8 cellular contexts compared by ENCODE assay signal in genomic region chr6:132511836-132512230, GRCh38. TPM values are rescaled to one million over a fixed set of nuclear protein-coding genes. Genes with fewer than 3 reads are reported as not detected.
DNase-seq lines count a peak whose midpoint lies in the region; ATAC-seq and TF ChIP-seq lines count a peak whose summit lies in the region.

No MANE protein-coding gene starts in this region.

- POLR2A ChIA-PET in PC-9 (lab: Charles Lee; ENCODE audit: unreplicated experiment) = no interaction called here

- peaks cover 11% of the 10 kb centered on the region; the same call in 1 of the 2 replicates for H3F3A ChIP-seq in PC-9 (ENCODE audit: insufficient read depth, low read depth)

- no peak overlapping the region for H3K9ac ChIP-seq in fibroblast of lung (ENCODE audit: insufficient read depth, low read length)

- H3K4me3 ChIP-seq in PC-9 = peak overlapping the region; percentile 71
- peak overlapping the region; percentile 79 to 92 (median 89) for H3K4me3 ChIP-seq in fibroblast of lung (replicated peaks in 1 of 4; ENCODE audit: control extremely low read depth in 1 of 4, insufficient read depth in 1 of 4, low read depth in 3 of 4, low read length in 4 of 4)
- H3K4me3 ChIP-seq in skeletal muscle cell (ENCODE audit: low read depth, low read length) = peak overlapping the region; percentile 83

- peak; percentile 30 for ATAC-seq in GM19438 (IDR thresholded peaks at IDR 0.05; ENCODE audit: low read depth, unreplicated experiment)
- ATAC-seq in GM18517 (IDR thresholded peaks at IDR 0.05; ENCODE audit: unreplicated experiment) = no peak

- no peaks in the 10 kb centered on the region for H3K9me3 ChIP-seq in PC-9 (ENCODE audit: insufficient read depth, low read depth)
- no peaks in the 10 kb centered on the region for H3K9me3 ChIP-seq in fibroblast of lung (ENCODE audit: control insufficient read depth, insufficient read depth, low read depth, low read length)

- peak overlapping the region; percentile 63 for H3K27ac ChIP-seq in PC-9
- H3K27ac ChIP-seq in fibroblast of lung (ENCODE audit: insufficient read depth, low read length) = peak overlapping the region; percentile 61

- H3K27me3 ChIP-seq in PC-9 (ENCODE audit: insufficient read depth, low read depth) (no peaks in the 10 kb centered on the region), fibroblast of lung (ENCODE audit: control insufficient read depth, insufficient read depth, low read length) (peaks cover 4% of the 10 kb centered on the region)

- DNase-seq in PC-9 = no peak
- DNase-seq in fibroblast of lung (ENCODE audit: low read depth in 2 of 2) = no peak
- no peak for DNase-seq in skeletal muscle cell (ENCODE audit: low read depth)
- no peak for DNase-seq in GM10266 (ENCODE audit: extremely low spot score)
- DNase-seq in activated CD4-positive, alpha-beta T cell treated with anti-CD3 and anti-CD28 coated beads, Interleukin-2, amount 50 U/mL, for 4 hours = no peak
- no peak for DNase-seq in AG20443 (ENCODE audit: low spot score)

- peaks cover 28% of the 10 kb centered on the region for H3K4me1 ChIP-seq in PC-9 (replicated peaks; ENCODE audit: insufficient read depth)
- H3K4me1 ChIP-seq in fibroblast of lung (ENCODE audit: control insufficient read depth, extremely low read depth, insufficient read depth, low read length) = no peaks in the 10 kb centered on the region

- H3K4me2 ChIP-seq in PC-9 (peak overlapping the region; percentile 88), fibroblast of lung (ENCODE audit: extremely low read depth, insufficient read depth, low read length) (peak overlapping the region; percentile 93)

- intact Hi-C loops in PC-9 (cut with micrococcal nuclease; ENCODE audit: unreplicated experiment) = loop anchor here (2.0 to 5.0 kb wide), 4 partner anchors 155 to 557 kb away; partner anchors contain the start of genes RPS12 and SLC18B1

- CTCF ChIA-PET in PC-9 (lab: Charles Lee) = interaction anchor here (1.3 kb wide), 1 partner anchor 232 kb away, joined by 4 read pairs; no protein-coding TSS in a partner anchor

- H3K79me2 ChIP-seq in PC-9 (ENCODE audit: low read depth) (peaks cover 54% of the 10 kb centered on the region), fibroblast of lung (ENCODE audit: control insufficient read depth, insufficient read depth, low read length) (peaks cover 52% of the 10 kb centered on the region)

- H3K36me3 ChIP-seq in PC-9 (ENCODE audit: low read depth) = peaks cover 10% of the 10 kb centered on the region; the same call in 1 of the 2 replicates
- no peaks in the 10 kb centered on the region for H3K36me3 ChIP-seq in fibroblast of lung (ENCODE audit: control insufficient read depth, insufficient read depth, low read length)

- no TSS peak for BruUV-seq in PC-9 (replicated peaks; lab: Mats Ljungman, UMichigan)

- H4K20me1 ChIP-seq in PC-9 (ENCODE audit: insufficient read depth) = no peaks in the 10 kb centered on the region
- peaks cover 4% of the 10 kb centered on the region for H4K20me1 ChIP-seq in fibroblast of lung (ENCODE audit: control insufficient read depth, extremely low read depth, insufficient read depth, low read length)

- H2AFZ ChIP-seq in PC-9 (no peak overlapping the region), fibroblast of lung (ENCODE audit: low read length) (no peak overlapping the region)

- TF ChIP-seq CTCF in PC-9 (conservative IDR thresholded peaks at IDR 0.05) (no peak), fibroblast of lung (conservative IDR thresholded peaks at IDR 0.05 in 1 of 2, IDR thresholded peaks at IDR 0.05 in 1 of 2; ENCODE audit: low read depth in 1 of 2, low read length in 2 of 2) (no peak), GM10266 (IDR thresholded peaks at IDR 0.05; ENCODE audit: control insufficient read depth, insufficient read depth, low read depth, missing control alignments) (no peak)

- no peaks in the 10 kb centered on the region for H3K9me2 ChIP-seq in PC-9 (ENCODE audit: insufficient read depth)

RNA-seq across cellular contexts. Expression of gene STX7, which starts 1.1 kb away (rescaled TPM):
- total RNA-seq in PC-9 (2021) (33.3 and 40.7 TPM in 2 replicates), fibroblast of lung (18.0 and 53.0 TPM in 2 replicates)
- 31.5 and 52.1 TPM in 2 replicates for polyA plus RNA-seq in fibroblast of lung
- 25.8 and 33.2 TPM in 2 replicates for polyA plus RNA-seq in fibroblast of lung (2012)
- 4.2 and 21.3 TPM in 2 replicates for polyA minus RNA-seq in fibroblast of lung (ENCODE audit: low replicate concordance)

RNA-seq across cellular contexts. Expression of gene TAAR9, which starts 26.2 kb away (rescaled TPM):
- total RNA-seq in PC-9 (2021) (not detected in 2 replicates), fibroblast of lung (not detected in 2 replicates)
- polyA plus RNA-seq in fibroblast of lung = not detected in 2 replicates
- polyA plus RNA-seq in fibroblast of lung (2012) = not detected in 2 replicates
- not detected in 2 replicates for polyA minus RNA-seq in fibroblast of lung (ENCODE audit: low replicate concordance)

RNA-seq across cellular contexts. Expression of gene TAAR8, which starts 40.6 kb away (rescaled TPM):
- total RNA-seq in PC-9 (2021) (not detected in 2 replicates), fibroblast of lung (not detected in 2 replicates)
- polyA plus RNA-seq in fibroblast of lung = not detected in 2 replicates
- polyA plus RNA-seq in fibroblast of lung (2012) = not detected in 2 replicates
- polyA minus RNA-seq in fibroblast of lung (ENCODE audit: low replicate concordance) = not detected in 2 replicates

RNA-seq across cellular contexts. Expression of gene TAAR6, which starts 58.3 kb away (rescaled TPM):
- total RNA-seq in PC-9 (2021) (not detected in 2 replicates), fibroblast of lung (not detected in 2 replicates)
- polyA plus RNA-seq in fibroblast of lung = not detected in 2 replicates
- polyA plus RNA-seq in fibroblast of lung (2012) = not detected in 2 replicates
- polyA minus RNA-seq in fibroblast of lung (ENCODE audit: low replicate concordance) = not detected in 2 replicates
